Comparison of ENCODE assay signal across 8 cellular contexts in the genomic region with DNA sequence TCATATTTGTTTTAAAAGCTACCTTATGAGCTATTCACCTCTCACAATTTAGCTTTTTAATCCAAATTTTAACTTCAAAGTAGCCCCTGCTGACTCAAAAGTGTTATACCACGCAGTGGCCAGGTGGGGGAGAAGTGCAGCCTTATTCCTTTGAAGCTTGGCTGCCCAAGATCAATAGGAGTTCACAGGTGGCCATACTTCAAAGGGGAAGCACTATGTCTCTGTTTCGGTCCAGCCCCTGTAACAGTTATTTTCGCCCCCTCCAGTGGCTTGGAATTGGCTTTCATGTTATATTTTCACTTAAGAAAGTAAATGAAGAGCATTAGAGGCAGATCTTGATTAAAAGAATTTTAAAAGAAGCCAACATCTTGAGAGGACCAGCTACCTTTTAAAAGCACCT.
A peak's percentile ranks its signal among the peaks of the same experiment; 100 is the strongest.
DNase-seq lines count a peak whose midpoint lies in the region; ATAC-seq and TF ChIP-seq lines count a peak whose summit lies in the region.

No MANE protein-coding gene starts in this region.

- in situ Hi-C loops in brain microvascular endothelial cell (cut with HindIII; ENCODE audit: low pct_ligation_motif_present, low sequenced_read_pairs), result no loop called here

- no peaks in the 10 kb centered on the region for H3K27me3 Mint-ChIP-seq in CD4-positive, alpha-beta memory T cell

- no peak overlapping the region for H3K27ac Mint-ChIP-seq in CD4-positive, alpha-beta memory T cell

- intact Hi-C loops in CD4-positive, alpha-beta memory T cell (cut with micrococcal nuclease), result no loop called here

- H3K9me3 Mint-ChIP-seq in CD4-positive, alpha-beta memory T cell, result peaks cover 0 to 8% (median 2%) of the 10 kb centered on the region in 8 donors

- POLR2A ChIA-PET in CD4-positive, alpha-beta memory T cell (lab: Charles Lee; ENCODE audit: partially characterized antibody), result no interaction called here

- no peak overlapping the region for H3K4me3 Mint-ChIP-seq in CD4-positive, alpha-beta memory T cell

- H3K36me3 ChIP-seq in GM06990 (ENCODE audit: control insufficient read depth, insufficient read depth, low read length) (no peaks in the 10 kb centered on the region), brain microvascular endothelial cell (replicated peaks) (no peaks in the 10 kb centered on the region)
- H3K36me3 ChIP-seq in CD4-positive, alpha-beta memory T cell (ENCODE audit: insufficient read depth, low read length), result no peaks in the 10 kb centered on the region

- H3K9me3 ChIP-seq in CD4-positive, alpha-beta memory T cell (ENCODE audit: control insufficient read depth in 1 of 2, low read length in 2 of 2), result no peaks in the 10 kb centered on the region

- no peaks in the 10 kb centered on the region for H3K4me1 Mint-ChIP-seq in CD4-positive, alpha-beta memory T cell

- TF ChIP-seq CTCF in GM06990 (IDR thresholded peaks at IDR 0.05; ENCODE audit: insufficient read depth, low read length, poor library complexity, severe bottlenecking) (peak; percentile 75), brain microvascular endothelial cell (IDR thresholded peaks at IDR 0.05; ENCODE audit: low read depth, low read length, missing control alignments) (peak; percentile 79)

- DNase-seq in GM06990 (ENCODE audit: extremely low read depth, insufficient read length), result peak; percentile 0
- peak; percentile 29 to 68 for DNase-seq in NCI-H524 (lab: John Stamatoyannopoulos, UW)
- DNase-seq in brain microvascular endothelial cell, result peak; percentile 10
- peak; percentile 28 for DNase-seq in mucosa of gallbladder (ENCODE audit: low spot score)
- DNase-seq in activated CD4-positive, CD25-positive, alpha-beta regulatory T cell (lab: John Stamatoyannopoulos, UW), result no peak
- no peak for DNase-seq in CD4-positive, alpha-beta memory T cell

- no peak overlapping the region for H3K4me3 ChIP-seq in GM06990 (replicated peaks; ENCODE audit: low read depth, low read length)
- no peak overlapping the region for H3K4me3 ChIP-seq in brain microvascular endothelial cell (ENCODE audit: low read depth, low read length)
- H3K4me3 ChIP-seq in CD4-positive, alpha-beta memory T cell (ENCODE audit: low read length in 2 of 2), result no peak overlapping the region

- peak; percentile 99 for ATAC-seq in GM19463 (IDR thresholded peaks at IDR 0.05; ENCODE audit: unreplicated experiment)
- ATAC-seq in HG03378 (IDR thresholded peaks at IDR 0.05; ENCODE audit: unreplicated experiment), result peak; percentile 98

- no peaks in the 10 kb centered on the region for H3K4me1 ChIP-seq in CD4-positive, alpha-beta memory T cell (ENCODE audit: insufficient read depth, low read length)

- no peak overlapping the region for H3K27ac ChIP-seq in brain microvascular endothelial cell
- no peak overlapping the region for H3K27ac ChIP-seq in CD4-positive, alpha-beta memory T cell (ENCODE audit: low read depth, low read length)

- no peaks in the 10 kb centered on the region for H3K36me3 Mint-ChIP-seq in CD4-positive, alpha-beta memory T cell

- CTCF ChIA-PET in CD4-positive, alpha-beta memory T cell (lab: Charles Lee; ENCODE audit: partially characterized antibody), result no interaction called here

- no peaks in the 10 kb centered on the region for H3K27me3 ChIP-seq in GM06990 (replicated peaks; ENCODE audit: control insufficient read depth, insufficient read depth, low read length)
- no peaks in the 10 kb centered on the region for H3K27me3 ChIP-seq in brain microvascular endothelial cell (replicated peaks)
- no peaks in the 10 kb centered on the region for H3K27me3 ChIP-seq in CD4-positive, alpha-beta memory T cell (ENCODE audit: insufficient read depth, low read length)

Comparison
In these comparisons a context has a peak if more than half of its experiments do, and no peak if none do; other contexts are left out.
1. DNase-seq: peak in GM06990 (single experiment), NCI-H524 (2 of 2), brain microvascular endothelial cell (single experiment) and mucosa of gallbladder (single experiment); none in activated CD4-positive, CD25-positive, alpha-beta regulatory T cell (0 of 4) and CD4-positive, alpha-beta memory T cell (0 of 5).